In the genomic region with DNA sequence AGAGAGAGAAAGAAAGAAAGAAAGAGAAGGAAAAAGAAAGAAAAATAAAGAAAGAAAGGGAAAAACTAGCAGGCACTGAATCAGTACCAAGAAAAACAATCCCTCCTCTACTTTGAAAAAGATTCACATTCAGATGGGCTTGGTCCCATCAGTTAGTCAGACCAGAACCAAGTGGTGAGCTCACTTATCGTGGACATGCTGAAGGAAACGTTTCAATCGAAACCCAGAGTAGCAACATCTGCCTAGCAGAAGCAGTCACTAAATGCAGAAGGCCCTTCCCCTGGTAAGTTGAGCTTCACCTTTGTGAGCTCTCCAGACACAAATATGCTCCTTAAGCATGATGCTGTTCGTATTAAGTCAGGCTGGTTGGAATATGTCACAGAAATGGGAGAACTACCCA, we compare ENCODE assay signal across 32 cellular contexts.
"Had no signal": no experiment of that assay in that cellular context is flagged by ENCODE, and none has a peak within 500 bp of the region (broad histone marks: within the 10 kb centered on the region; RNA-seq: fewer than 3 reads in every experiment).

No MANE protein-coding gene starts in this region.

- H3K27ac ChIP-seq: ascending aorta, cardiac muscle cell, Peyer's patch, WERI-Rb-1 had no signal

- H3K27me3 ChIP-seq: ascending aorta, cardiac muscle cell, Peyer's patch had no signal

- H3K4me1 ChIP-seq: ascending aorta, Peyer's patch had no signal

- H3K36me3 ChIP-seq: ascending aorta, cardiac muscle cell, Peyer's patch, WERI-Rb-1 had no signal

- DNase-seq: activated CD4-positive, alpha-beta memory T cell treated with anti-CD3 and anti-CD28 coated beads, Interleukin-2, amount 10 ng/mL, durations not matched to agents 7 days and 5 days; activated CD4-positive, alpha-beta T cell treated with anti-CD3 and anti-CD28 coated beads for 1 hour; activated CD4-positive, alpha-beta T cell treated with anti-CD3 and anti-CD28 coated beads for 48 hours; activated CD4-positive, CD25-positive, alpha-beta regulatory T cell; activated CD8-positive, alpha-beta memory T cell treated with anti-CD3 and anti-CD28 coated beads for 24 hours; activated CD8-positive, alpha-beta memory T cell treated with anti-CD3 and anti-CD28 coated beads, Interleukin-2, amount 10 ng/mL, durations not matched to agents 7 days and 5 days; activated CD8-positive, alpha-beta memory T cell treated with anti-CD3 and anti-CD28 coated beads, Interleukin-2, amount 50 U/mL, for 48 hours; activated gamma-delta T cell; activated naive CD4-positive, alpha-beta T cell treated with Interleukin-2 at 50 U/mL for 16 hours; activated naive CD8-positive, alpha-beta T cell treated with anti-CD3 and anti-CD28 coated beads, Interleukin-2, amount 10 ng/mL, durations not matched to agents 7 days and 5 days; amygdala; NCI-H1048; NCI-H1105 treated with DMSO at 0.1 percent for 48 hours; NCI-H1436; NCI-H1694; NCI-H1930; NCI-H2081 treated with DMSO at 0.1 percent for 48 hours; NCI-H226; NCI-H446 treated with DMSO at 0.1 percent for 48 hours; NCI-H524; NCI-H69; NCI-H82; PC-3; Peyer's patch; RPMI8226; SW 1271; T-helper 1 cell; T-helper 2 cell; T-helper 9 cell; WERI-Rb-1 had no signal

- H3K4me3 ChIP-seq: ascending aorta, cardiac muscle cell, Peyer's patch had no signal

- H3K9me3 ChIP-seq: ascending aorta, Peyer's patch had no signal

- ATAC-seq: activated CD8-positive, alpha-beta memory T cell treated with anti-CD3 and anti-CD28 coated beads, Interleukin-2, amount 10 ng/mL, durations not matched to agents 7 days and 5 days; PC-3 had no signal
